8 cellular contexts compared by ENCODE assay signal in the genomic region with DNA sequence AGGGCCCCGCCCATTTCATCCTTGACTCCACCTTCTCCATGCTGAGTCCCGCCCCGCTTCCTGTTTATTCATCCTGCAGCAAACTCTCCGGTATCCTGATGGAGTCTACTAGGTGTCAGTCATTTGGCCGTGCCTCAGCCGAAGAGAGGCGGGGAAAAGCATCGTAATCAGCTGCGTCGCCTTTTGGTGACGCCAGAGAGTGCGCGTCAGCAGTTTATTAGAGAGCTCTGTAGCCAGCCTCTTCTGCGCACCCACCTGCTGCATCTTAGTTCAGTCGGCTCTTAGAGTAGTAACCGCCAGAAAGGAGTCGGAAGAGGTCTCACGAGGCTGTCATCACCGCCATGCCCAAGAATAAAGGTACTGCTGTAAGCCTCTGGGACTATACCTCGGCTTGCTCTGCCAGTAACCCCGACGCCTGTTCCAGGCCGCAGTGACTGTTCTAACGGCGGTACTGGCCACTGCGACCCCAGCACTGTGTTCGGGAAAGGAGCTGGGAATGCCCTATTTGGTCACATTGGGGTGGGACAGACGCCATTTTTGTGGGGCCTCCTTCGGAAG. TPM values are rescaled to one million over a fixed set of nuclear protein-coding genes. Genes with fewer than 3 reads are reported as not detected.
A peak's percentile ranks its signal among the peaks of the same experiment; 100 is the strongest.
DNase-seq lines count a peak whose midpoint lies in the region; TF ChIP-seq lines count a peak whose summit lies in the region.

A gene with protein sequence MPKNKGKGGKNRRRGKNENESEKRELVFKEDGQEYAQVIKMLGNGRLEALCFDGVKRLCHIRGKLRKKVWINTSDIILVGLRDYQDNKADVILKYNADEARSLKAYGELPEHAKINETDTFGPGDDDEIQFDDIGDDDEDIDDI (plus strand): TSS at position 246 of the 558 bp plus-strand sequence. CDS start 96 bp downstream, at position 342.

- H3K9me3 ChIP-seq in OCI-LY3 (ENCODE audit: insufficient read depth, low read length) (no peaks in the 10 kb centered on the region), mononuclear cell (ENCODE audit: low read depth, low read length) (no peaks in the 10 kb centered on the region), tibial nerve (no peaks in the 10 kb centered on the region)

- H3K27ac Mint-ChIP-seq in HFFc6, result peak within 1 kb of the TSS; percentile 98

- H4K20me1 ChIP-seq in OCI-LY3 (ENCODE audit: insufficient read depth, low read length), result no peaks in the 10 kb centered on the region; the same call in 1 of the 2 replicates

- peak within 1 kb of the TSS; percentile 78 for H2AFZ ChIP-seq in OCI-LY3 (ENCODE audit: low read depth, low read length)

- 0% methylated on average over 21 of the region's 29 CpGs; no CpG with 5 or more reads in 1 of the 2 donors for WGBS in tibial nerve, 2 donors

- TF ChIP-seq POLR2A in tibial nerve (IDR thresholded peaks at IDR 0.05), result no peak

- peak within 1 kb of the TSS; percentile 97 for H3K4me3 Mint-ChIP-seq in HFFc6

- peak within 1 kb of the TSS; percentile 97 for H3K4me2 ChIP-seq in OCI-LY3 (ENCODE audit: low read length)

- H3K27me3 ChIP-seq in OCI-LY3 (ENCODE audit: low read depth, low read length), result no peaks in the 10 kb centered on the region
- no peaks in the 10 kb centered on the region for H3K27me3 ChIP-seq in mononuclear cell (ENCODE audit: insufficient read depth, low read length)
- no peaks in the 10 kb centered on the region for H3K27me3 ChIP-seq in tibial nerve

- TF ChIP-seq CTCF in AG10803 (conservative IDR thresholded peaks at IDR 0.05; ENCODE audit: low read length), result no peak
- no peak for TF ChIP-seq CTCF in HFFc6 (IDR thresholded peaks at IDR 0.05)
- no peak for TF ChIP-seq CTCF in OCI-LY3 (IDR thresholded peaks at IDR 0.05; ENCODE audit: low read depth, low read length)
- no peak for TF ChIP-seq CTCF in cardiac fibroblast (IDR thresholded peaks at IDR 0.05; ENCODE audit: low read depth, low read length)
- TF ChIP-seq CTCF in tibial nerve (IDR thresholded peaks at IDR 0.05), result no peak

- H3K36me3 Mint-ChIP-seq in HFFc6 (ENCODE audit: low read depth), result peaks cover 5% of the 10 kb centered on the region; the same call in 1 of the 2 replicates

- H3K79me2 ChIP-seq in OCI-LY3 (ENCODE audit: low read length), result peaks cover 45% of the 10 kb centered on the region

- H3K4me1 Mint-ChIP-seq in HFFc6 (ENCODE audit: low read depth), result no peaks in the 10 kb centered on the region

- H3K4me3 ChIP-seq in AG10803 (ENCODE audit: low read length) (peak within 1 kb of the TSS; percentile 81), OCI-LY3 (ENCODE audit: low read length) (peak within 1 kb of the TSS; percentile 97), cardiac fibroblast (replicated peaks in 1 of 2; ENCODE audit: low read depth in 2 of 2, low read length in 2 of 2) (peak within 1 kb of the TSS; percentile 78 to 82), mononuclear cell (ENCODE audit: low read length) (peak within 1 kb of the TSS; percentile 78), tibial nerve (peak within 1 kb of the TSS in 2 of 4 donors; percentile 68 to 69)

- H3K36me3 ChIP-seq in OCI-LY3 (replicated peaks; ENCODE audit: low read depth, low read length) (no peaks in the 10 kb centered on the region), tibial nerve (no peaks in the 10 kb centered on the region)

- no peak for TF ChIP-seq EP300 in tibial nerve (IDR thresholded peaks at IDR 0.05)

- H3K27ac ChIP-seq in OCI-LY3 (ENCODE audit: low read length) (peak within 1 kb of the TSS; percentile 95), tibial nerve (peak within 1 kb of the TSS in 2 of 4 donors; percentile 94 to 97)

- H3K27me3 Mint-ChIP-seq in HFFc6 (ENCODE audit: insufficient read depth), result no peaks in the 10 kb centered on the region

- DNase-seq in AG10803 (ENCODE audit: low read depth), result peak; percentile 92
- DNase-seq in HFFc6, result peak; percentile 93
- peak; percentile 95 for DNase-seq in cardiac fibroblast (ENCODE audit: low read depth in 2 of 2)
- DNase-seq in tibial nerve (ENCODE audit: low spot score in 2 of 2), result peak; percentile 78 to 87
- DNase-seq in GDM1 (lab: John Stamatoyannopoulos, UW), result no peak
- DNase-seq in effector CD4-positive, alpha-beta T cell, result no peak

- no peaks in the 10 kb centered on the region for H3K9me3 Mint-ChIP-seq in HFFc6

- peak within 1 kb of the TSS; percentile 88 for H3K9ac ChIP-seq in OCI-LY3 (ENCODE audit: low read length)

- H3K4me1 ChIP-seq in OCI-LY3 (ENCODE audit: low read length) (peaks cover 11% of the 10 kb centered on the region), mononuclear cell (ENCODE audit: insufficient read depth, low read length) (peaks cover 10% of the 10 kb centered on the region), tibial nerve (no peaks in the 10 kb centered on the region)

RNA-seq across cellular contexts. Expression of the gene that starts here (rescaled TPM):
- total RNA-seq in HFFc6 (2021; fragmentation: NEBNext Ultra II Directional; extraction: Animal tissue kit (Norgen Biotek cat#: 25700)), result 10 to 100 TPM; 38.2 to 44.8 (median 40.0) TPM
- total RNA-seq in mononuclear cell, result not detected
- total RNA-seq in tibial nerve, result 10 to 100 TPM in 1 of 4 donors, 1 to 10 TPM in 1, not detected in 2; 5.7 to 12.7 TPM

Comparison
In these comparisons a context has a peak if more than half of its experiments do, and no peak if none do; other contexts are left out.
1. DNase-seq: peak in AG10803 (single experiment), HFFc6 (single experiment), cardiac fibroblast (2 of 2) and tibial nerve (2 of 2); none in GDM1 (single experiment) and effector CD4-positive, alpha-beta T cell (single experiment).